1 cellular context compared by ENCODE assay signal in the genomic region with DNA sequence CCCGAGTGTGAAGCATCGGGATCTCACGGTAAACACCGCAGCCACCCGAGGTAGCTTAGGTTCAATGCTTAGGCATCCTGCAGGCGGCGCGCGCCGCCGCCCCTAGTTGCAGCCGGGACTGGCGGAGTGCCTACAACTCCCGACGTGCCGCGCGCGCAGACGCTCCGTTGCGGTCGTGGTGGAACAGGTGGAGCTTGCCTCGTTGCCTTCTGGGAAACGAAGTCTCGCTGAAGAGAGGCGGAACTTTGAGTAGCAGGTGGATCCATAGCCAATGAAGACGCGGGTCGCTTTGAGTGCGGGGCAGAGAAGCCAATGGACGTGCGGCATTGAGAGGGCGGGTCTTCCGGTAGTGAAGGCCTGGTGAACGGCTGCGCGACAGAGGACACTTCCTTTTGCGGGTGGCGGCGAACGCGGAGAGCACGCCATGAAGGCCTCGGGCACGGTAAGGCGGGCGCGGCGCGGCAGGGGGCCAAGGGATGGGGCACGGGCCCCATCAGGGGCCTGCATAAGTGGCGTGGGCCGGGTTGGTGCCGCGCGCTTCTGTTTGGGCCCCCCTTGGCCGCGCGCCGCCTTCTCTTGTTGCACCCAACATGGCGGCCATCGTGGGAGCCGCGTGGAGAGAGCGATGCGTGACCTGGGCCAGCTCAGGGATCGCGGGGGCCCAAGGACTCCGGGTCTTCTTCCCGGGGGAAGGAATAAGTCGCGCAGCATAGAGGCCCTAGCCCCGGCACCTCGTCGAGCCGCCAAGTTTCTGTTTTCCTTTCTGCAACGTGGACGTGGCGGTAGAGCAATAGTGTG.
A peak's percentile ranks its signal among the peaks of the same experiment; 100 is the strongest.
TF ChIP-seq lines count a peak whose summit lies in the region.

Gene RPL18A, plus strand, starts transcription at position 378 of the 798 bp plus-strand sequence. Its CDS starts 47 bp downstream, at position 425.

TF ChIP-seq in HEK293, 187 proteins besides CTCF, POLR2A, EP300 and RAD21 (continued from another document and continues in another):
- TF ChIP-seq, protein P1, sequence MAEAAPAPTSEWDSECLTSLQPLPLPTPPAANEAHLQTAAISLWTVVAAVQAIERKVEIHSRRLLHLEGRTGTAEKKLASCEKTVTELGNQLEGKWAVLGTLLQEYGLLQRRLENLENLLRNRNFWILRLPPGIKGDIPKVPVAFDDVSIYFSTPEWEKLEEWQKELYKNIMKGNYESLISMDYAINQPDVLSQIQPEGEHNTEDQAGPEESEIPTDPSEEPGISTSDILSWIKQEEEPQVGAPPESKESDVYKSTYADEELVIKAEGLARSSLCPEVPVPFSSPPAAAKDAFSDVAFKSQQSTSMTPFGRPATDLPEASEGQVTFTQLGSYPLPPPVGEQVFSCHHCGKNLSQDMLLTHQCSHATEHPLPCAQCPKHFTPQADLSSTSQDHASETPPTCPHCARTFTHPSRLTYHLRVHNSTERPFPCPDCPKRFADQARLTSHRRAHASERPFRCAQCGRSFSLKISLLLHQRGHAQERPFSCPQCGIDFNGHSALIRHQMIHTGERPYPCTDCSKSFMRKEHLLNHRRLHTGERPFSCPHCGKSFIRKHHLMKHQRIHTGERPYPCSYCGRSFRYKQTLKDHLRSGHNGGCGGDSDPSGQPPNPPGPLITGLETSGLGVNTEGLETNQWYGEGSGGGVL (tag by site-specific recombination; IDR thresholded peaks at IDR 0.05) = no peak
- TF ChIP-seq ZNF548 (tag by site-specific recombination; IDR thresholded peaks at IDR 0.05) (no peak), SCRT1 (tag by site-specific recombination; IDR thresholded peaks at IDR 0.05; ENCODE audit: borderline replicate concordance) (peak; percentile 99), PRDM2 (tag by site-specific recombination; IDR thresholded peaks at IDR 0.05; ENCODE audit: borderline replicate concordance) (no peak), RBAK (tag by site-specific recombination; IDR thresholded peaks at IDR 0.05) (no peak), ZNF324 (tag by site-specific recombination; IDR thresholded peaks at IDR 0.05) (peak; percentile 78; the same call in 1 of the 2 replicates), ZEB2 (tag by site-specific recombination; IDR thresholded peaks at IDR 0.05) (peak; percentile 72; the same call in 1 of the 2 replicates), ZNF335 (tag by site-specific recombination; conservative IDR thresholded peaks at IDR 0.05) (peak; percentile 68; the same call in 1 of the 2 replicates), KLF1 (tag by site-specific recombination; IDR thresholded peaks at IDR 0.05) (0 out of 2 replicates have a peak, but pooled peaks have one; percentile 23), FEZF1 (tag by site-specific recombination; IDR thresholded peaks at IDR 0.05) (no peak), ZNF2 (tag by site-specific recombination; IDR thresholded peaks at IDR 0.05) (peak; percentile 73; the same call in 1 of the 2 replicates), KLF7 (tag by site-specific recombination; IDR thresholded peaks at IDR 0.05; ENCODE audit: borderline replicate concordance) (no peak), ZNF76 (tag by site-specific recombination; IDR thresholded peaks at IDR 0.05; ENCODE audit: borderline replicate concordance, low read depth) (peak; percentile 99), ZFP69B (tag by site-specific recombination; IDR thresholded peaks at IDR 0.05) (no peak), ZNF138 (tag by site-specific recombination; IDR thresholded peaks at IDR 0.05; ENCODE audit: borderline replicate concordance) (no peak), ZNF433 (tag by site-specific recombination; IDR thresholded peaks at IDR 0.05; ENCODE audit: low read depth) (no peak), SETDB1 (IDR thresholded peaks at IDR 0.05; ENCODE audit: insufficient read length, low read length) (no peak), ZNF132 (tag by site-specific recombination; IDR thresholded peaks at IDR 0.05; ENCODE audit: borderline replicate concordance) (no peak), TRIM28 (IDR thresholded peaks at IDR 0.05; ENCODE audit: borderline replicate concordance, low read length) (0 out of 2 replicates have a peak, but pooled peaks have one; percentile 31), ZNF133 (tag by site-specific recombination; IDR thresholded peaks at IDR 0.05) (no peak), ZNF529 (tag by site-specific recombination; IDR thresholded peaks at IDR 0.05; ENCODE audit: insufficient replicate concordance) (no peak), ZNF558 (tag by site-specific recombination; IDR thresholded peaks at IDR 0.05) (no peak), ZBTB21 (tag by site-specific recombination; IDR thresholded peaks at IDR 0.05) (no peak), ZNF830 (tag by site-specific recombination; IDR thresholded peaks at IDR 0.05; ENCODE audit: low read depth) (no peak), ZNF366 (tag by site-specific recombination; conservative IDR thresholded peaks at IDR 0.05) (no peak), ZFHX2 (tag by site-specific recombination; conservative IDR thresholded peaks at IDR 0.05) (peak; percentile 34; the same call in 1 of the 2 replicates), ZBTB7A (tag by site-specific recombination; IDR thresholded peaks at IDR 0.05; ENCODE audit: low read depth) (0 out of 2 replicates have a peak, but pooled peaks have one; percentile 26), ZNF629 (tag by site-specific recombination; IDR thresholded peaks at IDR 0.05) (peak; percentile 23; the same call in 1 of the 2 replicates), ZNF292 (tag by site-specific recombination; IDR thresholded peaks at IDR 0.05; ENCODE audit: borderline replicate concordance, low read depth) (no peak), ZNF114 (tag by site-specific recombination; IDR thresholded peaks at IDR 0.05) (no peak), ZNF10 (tag by site-specific recombination; IDR thresholded peaks at IDR 0.05) (no peak), ZNF169 (tag by site-specific recombination; IDR thresholded peaks at IDR 0.05) (no peak; the same call in 1 of the 2 replicates), SCRT2 (tag by site-specific recombination; IDR thresholded peaks at IDR 0.05) (peak; percentile 100), ZNF416 (tag by site-specific recombination; IDR thresholded peaks at IDR 0.05) (no peak), ZNF658 (tag by site-specific recombination; IDR thresholded peaks at IDR 0.05) (no peak), ZNF561 (tag by site-specific recombination; IDR thresholded peaks at IDR 0.05; ENCODE audit: borderline replicate concordance) (peak; percentile 49; the same call in 1 of the 2 replicates), ZNF37A (tag by site-specific recombination; IDR thresholded peaks at IDR 0.05) (no peak), BCL11A (tag by site-specific recombination; IDR thresholded peaks at IDR 0.05; ENCODE audit: low read depth) (no peak), ZNF274 (IDR thresholded peaks at IDR 0.05; ENCODE audit: low read length) (no peak), ZNF274 (tag by site-specific recombination; IDR thresholded peaks at IDR 0.05; ENCODE audit: borderline replicate concordance) (no peak)
- TF ChIP-seq, protein P2, sequence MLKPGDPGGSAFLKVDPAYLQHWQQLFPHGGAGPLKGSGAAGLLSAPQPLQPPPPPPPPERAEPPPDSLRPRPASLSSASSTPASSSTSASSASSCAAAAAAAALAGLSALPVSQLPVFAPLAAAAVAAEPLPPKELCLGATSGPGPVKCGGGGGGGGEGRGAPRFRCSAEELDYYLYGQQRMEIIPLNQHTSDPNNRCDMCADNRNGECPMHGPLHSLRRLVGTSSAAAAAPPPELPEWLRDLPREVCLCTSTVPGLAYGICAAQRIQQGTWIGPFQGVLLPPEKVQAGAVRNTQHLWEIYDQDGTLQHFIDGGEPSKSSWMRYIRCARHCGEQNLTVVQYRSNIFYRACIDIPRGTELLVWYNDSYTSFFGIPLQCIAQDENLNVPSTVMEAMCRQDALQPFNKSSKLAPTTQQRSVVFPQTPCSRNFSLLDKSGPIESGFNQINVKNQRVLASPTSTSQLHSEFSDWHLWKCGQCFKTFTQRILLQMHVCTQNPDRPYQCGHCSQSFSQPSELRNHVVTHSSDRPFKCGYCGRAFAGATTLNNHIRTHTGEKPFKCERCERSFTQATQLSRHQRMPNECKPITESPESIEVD (tag by site-specific recombination; IDR thresholded peaks at IDR 0.05) = no peak
- TF ChIP-seq, protein P3, sequence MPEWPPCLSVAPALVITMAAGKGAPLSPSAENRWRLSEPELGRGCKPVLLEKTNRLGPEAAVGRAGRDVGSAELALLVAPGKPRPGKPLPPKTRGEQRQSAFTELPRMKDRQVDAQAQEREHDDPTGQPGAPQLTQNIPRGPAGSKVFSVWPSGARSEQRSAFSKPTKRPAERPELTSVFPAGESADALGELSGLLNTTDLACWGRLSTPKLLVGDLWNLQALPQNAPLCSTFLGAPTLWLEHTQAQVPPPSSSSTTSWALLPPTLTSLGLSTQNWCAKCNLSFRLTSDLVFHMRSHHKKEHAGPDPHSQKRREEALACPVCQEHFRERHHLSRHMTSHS (tag by site-specific recombination; IDR thresholded peaks at IDR 0.05) = no peak
- TF ChIP-seq, protein P4, sequence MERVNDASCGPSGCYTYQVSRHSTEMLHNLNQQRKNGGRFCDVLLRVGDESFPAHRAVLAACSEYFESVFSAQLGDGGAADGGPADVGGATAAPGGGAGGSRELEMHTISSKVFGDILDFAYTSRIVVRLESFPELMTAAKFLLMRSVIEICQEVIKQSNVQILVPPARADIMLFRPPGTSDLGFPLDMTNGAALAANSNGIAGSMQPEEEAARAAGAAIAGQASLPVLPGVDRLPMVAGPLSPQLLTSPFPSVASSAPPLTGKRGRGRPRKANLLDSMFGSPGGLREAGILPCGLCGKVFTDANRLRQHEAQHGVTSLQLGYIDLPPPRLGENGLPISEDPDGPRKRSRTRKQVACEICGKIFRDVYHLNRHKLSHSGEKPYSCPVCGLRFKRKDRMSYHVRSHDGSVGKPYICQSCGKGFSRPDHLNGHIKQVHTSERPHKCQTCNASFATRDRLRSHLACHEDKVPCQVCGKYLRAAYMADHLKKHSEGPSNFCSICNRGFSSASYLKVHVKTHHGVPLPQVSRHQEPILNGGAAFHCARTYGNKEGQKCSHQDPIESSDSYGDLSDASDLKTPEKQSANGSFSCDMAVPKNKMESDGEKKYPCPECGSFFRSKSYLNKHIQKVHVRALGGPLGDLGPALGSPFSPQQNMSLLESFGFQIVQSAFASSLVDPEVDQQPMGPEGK (tag by site-specific recombination; IDR thresholded peaks at IDR 0.05) = peak; percentile 48
- TF ChIP-seq, protein P5, sequence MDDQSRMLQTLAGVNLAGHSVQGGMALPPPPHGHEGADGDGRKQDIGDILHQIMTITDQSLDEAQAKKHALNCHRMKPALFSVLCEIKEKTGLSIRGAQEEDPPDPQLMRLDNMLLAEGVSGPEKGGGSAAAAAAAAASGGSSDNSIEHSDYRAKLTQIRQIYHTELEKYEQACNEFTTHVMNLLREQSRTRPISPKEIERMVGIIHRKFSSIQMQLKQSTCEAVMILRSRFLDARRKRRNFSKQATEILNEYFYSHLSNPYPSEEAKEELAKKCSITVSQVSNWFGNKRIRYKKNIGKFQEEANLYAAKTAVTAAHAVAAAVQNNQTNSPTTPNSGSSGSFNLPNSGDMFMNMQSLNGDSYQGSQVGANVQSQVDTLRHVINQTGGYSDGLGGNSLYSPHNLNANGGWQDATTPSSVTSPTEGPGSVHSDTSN (CRISPR knock-in tag; IDR thresholded peaks at IDR 0.05) = peak; percentile 97
